Comparison of ENCODE assay signal across 1 cellular context in the genomic region with DNA sequence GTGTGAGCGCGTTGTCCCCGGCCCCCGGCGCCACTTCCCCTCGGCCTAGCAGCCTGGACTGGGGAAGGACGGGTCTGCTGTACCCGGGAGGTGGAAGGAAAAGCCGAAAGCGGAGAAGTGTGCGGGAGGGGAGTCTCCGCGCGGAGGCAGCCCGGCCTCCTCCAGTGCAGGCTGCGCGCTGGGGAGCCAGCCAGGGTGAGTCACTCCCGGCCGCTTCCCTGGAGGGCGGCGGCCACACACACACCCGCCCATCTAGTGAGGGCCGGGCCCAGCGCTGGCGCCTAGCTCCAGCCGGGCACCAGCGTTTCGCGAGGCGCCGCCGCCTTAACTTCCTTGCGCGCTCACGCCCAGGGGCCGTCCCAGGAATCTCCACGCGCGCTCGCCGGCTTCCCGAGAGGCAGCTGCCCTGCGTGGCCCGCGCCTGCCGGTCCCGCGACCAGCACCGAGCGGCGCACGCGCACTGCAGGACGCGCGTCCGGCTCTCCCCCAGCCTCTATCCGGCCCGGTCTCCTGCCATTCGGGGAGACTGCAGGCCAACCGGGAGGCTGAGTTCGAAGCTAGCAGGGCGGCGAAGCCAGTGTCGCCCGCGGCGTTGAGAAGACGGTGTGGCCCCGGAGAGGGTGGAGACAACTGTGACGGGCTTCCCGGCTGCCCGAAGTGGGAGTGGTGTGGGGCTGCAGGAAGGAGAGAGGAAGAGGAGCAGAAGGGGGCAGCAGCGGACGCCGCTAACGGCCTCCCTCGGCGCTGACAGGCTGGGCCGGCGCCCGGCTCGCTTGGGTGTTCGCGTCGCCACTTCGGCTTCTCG.
TF ChIP-seq lines count a peak whose summit lies in the region.

TSS of gene JAK2 (plus strand) at position 702 of the 805 bp plus-strand sequence. CDS start 36,716 bp downstream, outside the sequence.

TF ChIP-seq in HepG2, 621 proteins besides CTCF, POLR2A, EP300 and RAD21 (continued from another document and continues in another):
- TF ChIP-seq REST (IDR thresholded peaks at IDR 0.05; ENCODE audit: borderline replicate concordance in 1 of 2, low read depth in 1 of 2, low read length in 2 of 2) (no peak), CENPX (CRISPR knock-in tag; IDR thresholded peaks at IDR 0.05) (no peak), ZNF207 (IDR thresholded peaks at IDR 0.05; ENCODE audit: borderline replicate concordance) (no peak), MBNL3 (CRISPR knock-in tag; conservative IDR thresholded peaks at IDR 0.05) (no peak), ZNF124 (CRISPR knock-in tag; IDR thresholded peaks at IDR 0.05) (peak; percentile 30; the same call in 1 of the 2 replicates), ZFP91 (CRISPR knock-in tag; IDR thresholded peaks at IDR 0.05; ENCODE audit: borderline replicate concordance) (peak; percentile 89; the same call in 1 of the 2 replicates), ZNF713 (CRISPR knock-in tag; IDR thresholded peaks at IDR 0.05) (peak; percentile 96; the same call in 1 of the 2 replicates), ZNF326 (CRISPR knock-in tag; IDR thresholded peaks at IDR 0.05; ENCODE audit: borderline replicate concordance) (no peak), MED13 (CRISPR knock-in tag; IDR thresholded peaks at IDR 0.05) (peak; percentile 27), CAMTA2 (CRISPR knock-in tag; IDR thresholded peaks at IDR 0.05; ENCODE audit: borderline replicate concordance) (peak; percentile 79; the same call in 1 of the 2 replicates), GPBP1L1 (CRISPR knock-in tag; IDR thresholded peaks at IDR 0.05) (no peak), CC2D1A (CRISPR knock-in tag; IDR thresholded peaks at IDR 0.05) (no peak), SAP130 (CRISPR knock-in tag; IDR thresholded peaks at IDR 0.05; ENCODE audit: low read depth) (peak; percentile 71), MXD4 (CRISPR knock-in tag; IDR thresholded peaks at IDR 0.05) (peak; percentile 33; the same call in 1 of the 2 replicates), ZNF143 (CRISPR knock-in tag; IDR thresholded peaks at IDR 0.05) (peak; percentile 52; the same call in 1 of the 2 replicates), RAD51 (IDR thresholded peaks at IDR 0.05; ENCODE audit: borderline replicate concordance) (no peak), MEIS1 (CRISPR knock-in tag; IDR thresholded peaks at IDR 0.05; ENCODE audit: borderline replicate concordance) (peak; percentile 61; the same call in 1 of the 2 replicates), GLI4 (CRISPR knock-in tag; IDR thresholded peaks at IDR 0.05; ENCODE audit: borderline replicate concordance) (no peak), TEAD3 (CRISPR knock-in tag; optimal IDR thresholded peaks at IDR 0.05; ENCODE audit: borderline replicate concordance) (peak; percentile 7), ZNF839 (CRISPR knock-in tag; IDR thresholded peaks at IDR 0.05; ENCODE audit: borderline replicate concordance) (peak; percentile 26; the same call in 1 of the 2 replicates), PBX2 (CRISPR knock-in tag; IDR thresholded peaks at IDR 0.05) (no peak), ZNF530 (CRISPR knock-in tag; IDR thresholded peaks at IDR 0.05; ENCODE audit: low read depth) (no peak), ZSCAN12 (CRISPR knock-in tag; IDR thresholded peaks at IDR 0.05) (peak; percentile 48; the same call in 1 of the 2 replicates), ZNF83 (CRISPR knock-in tag; IDR thresholded peaks at IDR 0.05; ENCODE audit: borderline replicate concordance) (0 out of 2 replicates have a peak, but pooled peaks have one; percentile 59), REL (CRISPR knock-in tag; conservative IDR thresholded peaks at IDR 0.05) (peak; percentile 86), TGIF2 (CRISPR knock-in tag; IDR thresholded peaks at IDR 0.05) (peak; percentile 56; the same call in 1 of the 2 replicates), FLYWCH1 (CRISPR knock-in tag; IDR thresholded peaks at IDR 0.05) (peak; percentile 95), NR2C2 (CRISPR knock-in tag; IDR thresholded peaks at IDR 0.05; ENCODE audit: borderline replicate concordance) (no peak), PHF21A (CRISPR knock-in tag; IDR thresholded peaks at IDR 0.05) (peak; percentile 78; the same call in 1 of the 2 replicates), PRDM4 (CRISPR knock-in tag; IDR thresholded peaks at IDR 0.05; ENCODE audit: borderline replicate concordance) (no peak)
- TF ChIP-seq, protein P1, sequence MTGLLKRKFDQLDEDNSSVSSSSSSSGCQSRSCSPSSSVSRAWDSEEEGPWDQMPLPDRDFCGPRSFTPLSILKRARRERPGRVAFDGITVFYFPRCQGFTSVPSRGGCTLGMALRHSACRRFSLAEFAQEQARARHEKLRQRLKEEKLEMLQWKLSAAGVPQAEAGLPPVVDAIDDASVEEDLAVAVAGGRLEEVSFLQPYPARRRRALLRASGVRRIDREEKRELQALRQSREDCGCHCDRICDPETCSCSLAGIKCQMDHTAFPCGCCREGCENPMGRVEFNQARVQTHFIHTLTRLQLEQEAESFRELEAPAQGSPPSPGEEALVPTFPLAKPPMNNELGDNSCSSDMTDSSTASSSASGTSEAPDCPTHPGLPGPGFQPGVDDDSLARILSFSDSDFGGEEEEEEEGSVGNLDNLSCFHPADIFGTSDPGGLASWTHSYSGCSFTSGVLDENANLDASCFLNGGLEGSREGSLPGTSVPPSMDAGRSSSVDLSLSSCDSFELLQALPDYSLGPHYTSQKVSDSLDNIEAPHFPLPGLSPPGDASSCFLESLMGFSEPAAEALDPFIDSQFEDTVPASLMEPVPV (CRISPR knock-in tag; IDR thresholded peaks at IDR 0.05): peak; percentile 68
- TF ChIP-seq, protein P2, sequence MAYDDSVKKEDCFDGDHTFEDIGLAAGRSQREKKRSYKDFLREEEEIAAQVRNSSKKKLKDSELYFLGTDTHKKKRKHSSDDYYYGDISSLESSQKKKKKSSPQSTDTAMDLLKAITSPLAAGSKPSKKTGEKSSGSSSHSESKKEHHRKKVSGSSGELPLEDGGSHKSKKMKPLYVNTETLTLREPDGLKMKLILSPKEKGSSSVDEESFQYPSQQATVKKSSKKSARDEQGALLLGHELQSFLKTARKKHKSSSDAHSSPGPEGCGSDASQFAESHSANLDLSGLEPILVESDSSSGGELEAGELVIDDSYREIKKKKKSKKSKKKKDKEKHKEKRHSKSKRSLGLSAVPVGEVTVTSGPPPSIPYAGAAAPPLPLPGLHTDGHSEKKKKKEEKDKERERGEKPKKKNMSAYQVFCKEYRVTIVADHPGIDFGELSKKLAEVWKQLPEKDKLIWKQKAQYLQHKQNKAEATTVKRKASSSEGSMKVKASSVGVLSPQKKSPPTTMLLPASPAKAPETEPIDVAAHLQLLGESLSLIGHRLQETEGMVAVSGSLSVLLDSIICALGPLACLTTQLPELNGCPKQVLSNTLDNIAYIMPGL (CRISPR knock-in tag; IDR thresholded peaks at IDR 0.05; ENCODE audit: borderline replicate concordance in 1 of 2, low read depth in 1 of 2): peak; percentile 96 to 98
- TF ChIP-seq, protein P3, sequence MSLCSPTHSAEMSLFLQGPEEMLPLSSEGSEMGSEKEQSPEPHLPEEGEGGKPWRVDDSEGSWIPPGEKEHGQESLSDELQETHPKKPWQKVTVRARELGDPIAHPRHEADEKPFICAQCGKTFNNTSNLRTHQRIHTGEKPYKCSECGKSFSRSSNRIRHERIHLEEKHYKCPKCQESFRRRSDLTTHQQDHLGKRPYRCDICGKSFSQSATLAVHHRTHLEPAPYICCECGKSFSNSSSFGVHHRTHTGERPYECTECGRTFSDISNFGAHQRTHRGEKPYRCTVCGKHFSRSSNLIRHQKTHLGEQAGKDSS (CRISPR knock-in tag; IDR thresholded peaks at IDR 0.05; ENCODE audit: borderline replicate concordance, low read depth): no peak; the same call in 1 of the 2 replicates
